In genomic region chr9:14868772-14869583, GRCh38 we compare ENCODE assay signal across 1 cellular context.
A peak's percentile ranks its signal among the peaks of the same experiment; 100 is the strongest.
TF ChIP-seq lines count a peak whose summit lies in the region.

No MANE protein-coding gene starts in this region.

TF ChIP-seq in HepG2, 621 proteins besides CTCF, POLR2A, EP300 and RAD21 (continued from another document and continues in another):
- TF ChIP-seq, protein P1, sequence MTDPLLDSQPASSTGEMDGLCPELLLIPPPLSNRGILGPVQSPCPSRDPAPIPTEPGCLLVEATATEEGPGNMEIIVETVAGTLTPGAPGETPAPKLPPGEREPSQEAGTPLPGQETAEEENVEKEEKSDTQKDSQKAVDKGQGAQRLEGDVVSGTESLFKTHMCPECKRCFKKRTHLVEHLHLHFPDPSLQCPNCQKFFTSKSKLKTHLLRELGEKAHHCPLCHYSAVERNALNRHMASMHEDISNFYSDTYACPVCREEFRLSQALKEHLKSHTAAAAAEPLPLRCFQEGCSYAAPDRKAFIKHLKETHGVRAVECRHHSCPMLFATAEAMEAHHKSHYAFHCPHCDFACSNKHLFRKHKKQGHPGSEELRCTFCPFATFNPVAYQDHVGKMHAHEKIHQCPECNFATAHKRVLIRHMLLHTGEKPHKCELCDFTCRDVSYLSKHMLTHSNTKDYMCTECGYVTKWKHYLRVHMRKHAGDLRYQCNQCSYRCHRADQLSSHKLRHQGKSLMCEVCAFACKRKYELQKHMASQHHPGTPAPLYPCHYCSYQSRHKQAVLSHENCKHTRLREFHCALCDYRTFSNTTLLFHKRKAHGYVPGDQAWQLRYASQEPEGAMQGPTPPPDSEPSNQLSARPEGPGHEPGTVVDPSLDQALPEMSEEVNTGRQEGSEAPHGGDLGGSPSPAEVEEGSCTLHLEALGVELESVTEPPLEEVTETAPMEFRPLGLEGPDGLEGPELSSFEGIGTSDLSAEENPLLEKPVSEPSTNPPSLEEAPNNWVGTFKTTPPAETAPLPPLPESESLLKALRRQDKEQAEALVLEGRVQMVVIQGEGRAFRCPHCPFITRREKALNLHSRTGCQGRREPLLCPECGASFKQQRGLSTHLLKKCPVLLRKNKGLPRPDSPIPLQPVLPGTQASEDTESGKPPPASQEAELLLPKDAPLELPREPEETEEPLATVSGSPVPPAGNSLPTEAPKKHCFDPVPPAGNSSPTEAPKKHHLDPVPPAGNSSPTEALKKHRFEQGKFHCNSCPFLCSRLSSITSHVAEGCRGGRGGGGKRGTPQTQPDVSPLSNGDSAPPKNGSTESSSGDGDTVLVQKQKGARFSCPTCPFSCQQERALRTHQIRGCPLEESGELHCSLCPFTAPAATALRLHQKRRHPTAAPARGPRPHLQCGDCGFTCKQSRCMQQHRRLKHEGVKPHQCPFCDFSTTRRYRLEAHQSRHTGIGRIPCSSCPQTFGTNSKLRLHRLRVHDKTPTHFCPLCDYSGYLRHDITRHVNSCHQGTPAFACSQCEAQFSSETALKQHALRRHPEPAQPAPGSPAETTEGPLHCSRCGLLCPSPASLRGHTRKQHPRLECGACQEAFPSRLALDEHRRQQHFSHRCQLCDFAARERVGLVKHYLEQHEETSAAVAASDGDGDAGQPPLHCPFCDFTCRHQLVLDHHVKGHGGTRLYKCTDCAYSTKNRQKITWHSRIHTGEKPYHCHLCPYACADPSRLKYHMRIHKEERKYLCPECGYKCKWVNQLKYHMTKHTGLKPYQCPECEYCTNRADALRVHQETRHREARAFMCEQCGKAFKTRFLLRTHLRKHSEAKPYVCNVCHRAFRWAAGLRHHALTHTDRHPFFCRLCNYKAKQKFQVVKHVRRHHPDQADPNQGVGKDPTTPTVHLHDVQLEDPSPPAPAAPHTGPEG (CRISPR knock-in tag; IDR thresholded peaks at IDR 0.05) = no peak
- TF ChIP-seq ZNF878 (CRISPR knock-in tag; IDR thresholded peaks at IDR 0.05) (no peak), ETV6 (CRISPR knock-in tag; conservative IDR thresholded peaks at IDR 0.05) (no peak), ZEB1 (IDR thresholded peaks at IDR 0.05; ENCODE audit: insufficient replicate concordance, low read depth) (no peak), ZNF605 (CRISPR knock-in tag; IDR thresholded peaks at IDR 0.05) (peak; percentile 92), EZH2 (conservative IDR thresholded peaks at IDR 0.05; ENCODE audit: low read depth, low read length) (no peak), NFIB (CRISPR knock-in tag; IDR thresholded peaks at IDR 0.05; ENCODE audit: borderline replicate concordance) (no peak), ESRRA (CRISPR knock-in tag; IDR thresholded peaks at IDR 0.05; ENCODE audit: low read depth) (peak; percentile 71), ZNF713 (CRISPR knock-in tag; IDR thresholded peaks at IDR 0.05) (no peak), ZNF749 (CRISPR knock-in tag; IDR thresholded peaks at IDR 0.05; ENCODE audit: borderline replicate concordance) (no peak), PRDM4 (CRISPR knock-in tag; IDR thresholded peaks at IDR 0.05; ENCODE audit: borderline replicate concordance) (no peak), HOMEZ (CRISPR knock-in tag; IDR thresholded peaks at IDR 0.05; ENCODE audit: low read depth) (peak; percentile 82), NR2F1 (CRISPR knock-in tag; IDR thresholded peaks at IDR 0.05) (peak; percentile 70 to 87; a peak in 3 of 4 replicates), YEATS4 (CRISPR knock-in tag; IDR thresholded peaks at IDR 0.05; ENCODE audit: borderline replicate concordance) (no peak), NR3C1 (CRISPR knock-in tag; IDR thresholded peaks at IDR 0.05) (no peak), ARNTL (CRISPR knock-in tag; IDR thresholded peaks at IDR 0.05) (no peak), CEBPB (IDR thresholded peaks at IDR 0.05; ENCODE audit: borderline replicate concordance, low read depth, low read length) (peak; percentile 47; the same call in 1 of the 2 replicates), BRCA1 (CRISPR knock-in tag; IDR thresholded peaks at IDR 0.05) (no peak), BRF2 (CRISPR knock-in tag; IDR thresholded peaks at IDR 0.05) (no peak), ZNF629 (CRISPR knock-in tag; conservative IDR thresholded peaks at IDR 0.05) (0 out of 2 replicates have a peak, but pooled peaks have one; percentile 41), ZNF747 (CRISPR knock-in tag; IDR thresholded peaks at IDR 0.05; ENCODE audit: borderline replicate concordance) (no peak), ZNF567 (CRISPR knock-in tag; IDR thresholded peaks at IDR 0.05; ENCODE audit: borderline replicate concordance) (no peak), AHR (CRISPR knock-in tag; IDR thresholded peaks at IDR 0.05) (no peak; the same call in 1 of the 2 replicates), IRF9 (CRISPR knock-in tag; IDR thresholded peaks at IDR 0.05; ENCODE audit: borderline replicate concordance) (no peak), ZNF816 (CRISPR knock-in tag; IDR thresholded peaks at IDR 0.05; ENCODE audit: borderline replicate concordance) (no peak), ZGPAT (CRISPR knock-in tag; IDR thresholded peaks at IDR 0.05) (peak; percentile 93), TOPORS (CRISPR knock-in tag; IDR thresholded peaks at IDR 0.05) (no peak), HIVEP1 (CRISPR knock-in tag; IDR thresholded peaks at IDR 0.05) (no peak), RBAK (CRISPR knock-in tag; IDR thresholded peaks at IDR 0.05) (no peak), ZSCAN21 (CRISPR knock-in tag; IDR thresholded peaks at IDR 0.05; ENCODE audit: borderline replicate concordance) (no peak), DBP (CRISPR knock-in tag; IDR thresholded peaks at IDR 0.05; ENCODE audit: not compliant biosample characterization) (no peak), FOXO1 (CRISPR knock-in tag; IDR thresholded peaks at IDR 0.05) (peak; percentile 84), ZNF468 (CRISPR knock-in tag; IDR thresholded peaks at IDR 0.05) (no peak), ZNF737 (CRISPR knock-in tag; IDR thresholded peaks at IDR 0.05; ENCODE audit: borderline replicate concordance) (no peak), NCOA2 (CRISPR knock-in tag; IDR thresholded peaks at IDR 0.05) (peak; percentile 91), MLLT10 (CRISPR knock-in tag; IDR thresholded peaks at IDR 0.05) (no peak), KLF15 (CRISPR knock-in tag; IDR thresholded peaks at IDR 0.05; ENCODE audit: borderline replicate concordance) (no peak), ZNF276 (CRISPR knock-in tag; IDR thresholded peaks at IDR 0.05; ENCODE audit: low read depth) (peak; percentile 55; the same call in 1 of the 2 replicates)
- TF ChIP-seq, protein P2, sequence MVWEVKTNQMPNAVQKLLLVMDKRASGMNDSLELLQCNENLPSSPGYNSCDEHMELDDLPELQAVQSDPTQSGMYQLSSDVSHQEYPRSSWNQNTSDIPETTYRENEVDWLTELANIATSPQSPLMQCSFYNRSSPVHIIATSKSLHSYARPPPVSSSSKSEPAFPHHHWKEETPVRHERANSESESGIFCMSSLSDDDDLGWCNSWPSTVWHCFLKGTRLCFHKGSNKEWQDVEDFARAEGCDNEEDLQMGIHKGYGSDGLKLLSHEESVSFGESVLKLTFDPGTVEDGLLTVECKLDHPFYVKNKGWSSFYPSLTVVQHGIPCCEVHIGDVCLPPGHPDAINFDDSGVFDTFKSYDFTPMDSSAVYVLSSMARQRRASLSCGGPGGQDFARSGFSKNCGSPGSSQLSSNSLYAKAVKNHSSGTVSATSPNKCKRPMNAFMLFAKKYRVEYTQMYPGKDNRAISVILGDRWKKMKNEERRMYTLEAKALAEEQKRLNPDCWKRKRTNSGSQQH (CRISPR knock-in tag; IDR thresholded peaks at IDR 0.05; ENCODE audit: low read depth) = no peak
- TF ChIP-seq, protein P3, sequence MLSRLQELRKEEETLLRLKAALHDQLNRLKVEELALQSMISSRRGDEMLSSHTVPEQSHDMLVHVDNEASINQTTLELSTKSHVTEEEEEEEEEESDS (CRISPR knock-in tag; IDR thresholded peaks at IDR 0.05; ENCODE audit: borderline replicate concordance) = no peak
- TF ChIP-seq, protein P4, sequence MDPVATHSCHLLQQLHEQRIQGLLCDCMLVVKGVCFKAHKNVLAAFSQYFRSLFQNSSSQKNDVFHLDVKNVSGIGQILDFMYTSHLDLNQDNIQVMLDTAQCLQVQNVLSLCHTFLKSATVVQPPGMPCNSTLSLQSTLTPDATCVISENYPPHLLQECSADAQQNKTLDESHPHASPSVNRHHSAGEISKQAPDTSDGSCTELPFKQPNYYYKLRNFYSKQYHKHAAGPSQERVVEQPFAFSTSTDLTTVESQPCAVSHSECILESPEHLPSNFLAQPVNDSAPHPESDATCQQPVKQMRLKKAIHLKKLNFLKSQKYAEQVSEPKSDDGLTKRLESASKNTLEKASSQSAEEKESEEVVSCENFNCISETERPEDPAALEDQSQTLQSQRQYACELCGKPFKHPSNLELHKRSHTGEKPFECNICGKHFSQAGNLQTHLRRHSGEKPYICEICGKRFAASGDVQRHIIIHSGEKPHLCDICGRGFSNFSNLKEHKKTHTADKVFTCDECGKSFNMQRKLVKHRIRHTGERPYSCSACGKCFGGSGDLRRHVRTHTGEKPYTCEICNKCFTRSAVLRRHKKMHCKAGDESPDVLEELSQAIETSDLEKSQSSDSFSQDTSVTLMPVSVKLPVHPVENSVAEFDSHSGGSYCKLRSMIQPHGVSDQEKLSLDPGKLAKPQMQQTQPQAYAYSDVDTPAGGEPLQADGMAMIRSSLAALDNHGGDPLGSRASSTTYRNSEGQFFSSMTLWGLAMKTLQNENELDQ (CRISPR knock-in tag; IDR thresholded peaks at IDR 0.05; ENCODE audit: borderline replicate concordance) = no peak
